Comparison of ENCODE assay signal across 9 cellular contexts in the genomic region with DNA sequence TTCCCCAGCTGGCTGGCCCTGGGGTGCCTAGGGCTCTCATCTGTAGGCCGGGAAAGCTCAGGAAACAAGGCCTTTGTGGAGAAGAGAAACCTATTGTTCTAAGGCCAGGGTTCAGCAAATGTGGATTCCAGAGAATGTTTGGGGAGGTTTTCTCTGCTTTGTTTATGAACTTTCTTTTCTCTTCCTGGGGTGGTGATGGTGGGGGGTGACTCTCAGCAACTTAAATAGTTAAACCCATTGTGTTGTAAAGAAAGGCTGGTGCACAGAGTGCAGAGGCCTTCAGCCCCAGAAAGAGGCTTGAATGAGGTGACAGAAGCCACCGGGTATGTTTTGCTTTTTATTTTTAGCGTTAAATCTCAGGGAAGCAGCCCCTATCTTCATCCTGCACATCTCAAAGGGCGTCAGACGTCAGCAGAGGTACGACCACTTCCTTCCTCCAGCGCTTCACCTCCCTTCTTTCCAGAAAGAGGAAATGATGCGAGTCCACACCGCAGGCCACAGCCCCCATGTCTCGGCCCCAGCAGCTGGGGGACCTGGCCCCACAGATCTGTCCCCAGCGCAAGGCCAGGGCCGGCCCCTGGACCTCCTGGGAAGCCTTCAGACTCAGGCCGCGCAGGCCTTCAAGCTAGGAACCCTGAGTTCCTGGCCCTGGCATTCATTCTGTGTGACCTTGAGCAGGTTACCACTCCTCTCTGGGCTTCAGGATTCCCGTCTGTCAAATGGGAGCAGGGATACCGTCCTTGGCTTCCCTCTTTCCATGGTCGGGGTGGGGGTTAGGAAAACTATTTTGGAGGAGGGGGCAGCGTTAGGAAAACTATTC. TPM values are rescaled to one million over a fixed set of nuclear protein-coding genes. Genes with fewer than 3 reads are reported as not detected.
A peak's percentile ranks its signal among the peaks of the same experiment; 100 is the strongest.
DNase-seq lines count a peak whose midpoint lies in the region; ATAC-seq and TF ChIP-seq lines count a peak whose summit lies in the region.
"Had no signal": no experiment of that assay in that cellular context is flagged by ENCODE, and none has a peak within 500 bp of the region (broad histone marks: within the 10 kb centered on the region; RNA-seq: fewer than 3 reads in every experiment).

No MANE protein-coding gene starts in this region.

- peaks cover 34 to 49% (median 48%) of the 10 kb centered on the region in 3 donors for H3K4me1 Mint-ChIP-seq in naive B cell

- ATAC-seq in HG03432 (IDR thresholded peaks at IDR 0.05; ENCODE audit: unreplicated experiment) (peak; percentile 43), naive B cell (ENCODE audit: low read depth in 2 of 2) (peak; percentile 71 to 75)

- POLR2A ChIA-PET in HEK293T (lab: Yijun Ruan, JAX) = interaction anchor here (1.0 kb wide), 1 partner anchor 21 kb away, joined by 4 read pairs; no protein-coding TSS in a partner anchor

- TF ChIP-seq CTCF in GM12865 (IDR thresholded peaks at IDR 0.05; ENCODE audit: insufficient read depth, low read depth, low read length, missing control alignments) = no peak
- no peak for TF ChIP-seq CTCF in coronary artery (IDR thresholded peaks at IDR 0.05)

- DNase-seq in GM12865 (ENCODE audit: low read depth) = peak; percentile 85
- DNase-seq in activated CD4-positive, CD25-positive, alpha-beta regulatory T cell treated with anti-CD3 and anti-CD28 coated beads, Interleukin-2, amount 50 U/mL, for 72 hours = peak; percentile 64
- no peak for DNase-seq in coronary artery (ENCODE audit: low spot score)
- DNase-seq in naive B cell = peak; percentile 89
- DNase-seq in stimulated activated naive CD4-positive, alpha-beta T cell (lab: John Stamatoyannopoulos, UW) = peak; percentile 56 to 92 (median 80)
- DNase-seq in HEK293T (ENCODE audit: extremely low spot score) = no peak
- DNase-seq in Ammon's horn (ENCODE audit: low spot score) = no peak

- H3K36me3 Mint-ChIP-seq in naive B cell = peaks cover 0 to 7% of the 10 kb centered on the region in 2 donors

- H3K9me3 Mint-ChIP-seq in naive B cell = no peaks in the 10 kb centered on the region

- H3K27ac ChIP-seq in coronary artery = peak overlapping the region in 1 of 2 donors; percentile 63

- H3K27me3 Mint-ChIP-seq in naive B cell = no peaks in the 10 kb centered on the region

- CTCF ChIA-PET in HEK293T (lab: Yijun Ruan, JAX) = interaction anchor here (0.6 to 1.6 kb wide), 2 partner anchors 14 to 22 kb away, joined by 3 to 11 read pairs; no protein-coding TSS in a partner anchor

- H3K4me3 ChIP-seq in GM12865 (ENCODE audit: low read depth, low read length) (peak overlapping the region; percentile 97), coronary artery (peak overlapping the region; percentile 84)

- H3K4me3 Mint-ChIP-seq in naive B cell = peak overlapping the region; percentile 74 to 95 (median 93)

- peak overlapping the region; percentile 93 to 100 (median 99) for H3K27ac Mint-ChIP-seq in naive B cell

TF ChIP-seq in HEK293T, 16 proteins besides CTCF, POLR2A, EP300 and RAD21:
- TF ChIP-seq FOXA1 (IDR thresholded peaks at IDR 0.05) (no peak), ZNF384 (IDR thresholded peaks at IDR 0.05) (no peak), CTBP1 (IDR thresholded peaks at IDR 0.05; ENCODE audit: borderline replicate concordance) (no peak), FOXK2 (IDR thresholded peaks at IDR 0.05) (no peak), SUZ12 (IDR thresholded peaks at IDR 0.05) (no peak), TARDBP (IDR thresholded peaks at IDR 0.05) (no peak), SP1 (IDR thresholded peaks at IDR 0.05) (no peak)

RNA-seq across cellular contexts. Expression of a gene that starts 0.6 kb away (rescaled TPM):
- polyA plus RNA-seq in naive B cell (ENCODE audit: low read depth in 6 of 6) = 10 to 100 TPM; 22.1 to 54.6 (median 38.4) TPM
- polyA plus RNA-seq: keratinocyte had no signal

RNA-seq across cellular contexts. Expression of a gene that starts 56.6 kb away (rescaled TPM):
- 1 to 10 TPM; 3.5 to 9.6 (median 7.7) TPM for polyA plus RNA-seq in naive B cell (ENCODE audit: low read depth in 6 of 6)

Comparison
In these comparisons a context has a peak if more than half of its experiments do, and no peak if none do; other contexts are left out.
1. DNase-seq: peak in GM12865 (single experiment), activated CD4-positive, CD25-positive, alpha-beta regulatory T cell treated with anti-CD3 and anti-CD28 coated beads, Interleukin-2, amount 50 U/mL, for 72 hours (single experiment), naive B cell (single experiment) and stimulated activated naive CD4-positive, alpha-beta T cell (6 of 6); none in coronary artery (single experiment), HEK293T (single experiment) and Ammon's horn (single experiment).